Comparison of ENCODE assay signal across 12 cellular contexts in genomic region chr20:3732327-3733118, GRCh38. TPM values are rescaled to one million over a fixed set of nuclear protein-coding genes. Genes with fewer than 3 reads are reported as not detected.
DNase-seq lines count a peak whose midpoint lies in the region; ATAC-seq and TF ChIP-seq lines count a peak whose summit lies in the region.
"Had no signal": no experiment of that assay in that cellular context is flagged by ENCODE, and none has a peak within 500 bp of the region (broad histone marks: within the 10 kb centered on the region; RNA-seq: fewer than 3 reads in every experiment).

TSS of gene HSPA12B (plus strand) at chr20:3732685. CDS start at chr20:3738675, 5,990 bp downstream.

- no peaks in the 10 kb centered on the region for H3K9me3 ChIP-seq in mucosa of rectum (ENCODE audit: control insufficient read depth in 2 of 2, low read length in 2 of 2)

- TF ChIP-seq CTCF in type B pancreatic cell (conservative IDR thresholded peaks at IDR 0.05) = no peak

- peaks cover 14 to 18% of the 10 kb centered on the region in 2 donors for H3K27me3 ChIP-seq in mucosa of rectum (ENCODE audit: control insufficient read depth in 2 of 2, insufficient read depth in 2 of 2, low read length in 2 of 2)

- CTCF ChIA-PET in activated CD4-positive, alpha-beta T cell treated with anti-CD3 and anti-CD28 coated beads, Interleukin-2, amount 10 ng/mL, durations not matched to agents 7 days and 5 days (lab: Charles Lee) = interaction anchor here (0.7 kb wide), 1 partner anchor 10 kb away, joined by 7 read pairs; no protein-coding TSS in a partner anchor

- intact Hi-C loops in Right ventricle myocardium inferior (cut with DNase I) = no loop called here

- no peaks in the 10 kb centered on the region for H3K36me3 Mint-ChIP-seq in type B pancreatic cell
- H3K36me3 Mint-ChIP-seq in activated CD4-positive, alpha-beta T cell treated with anti-CD3 and anti-CD28 coated beads, Interleukin-2, amount 10 ng/mL, durations not matched to agents 7 days and 5 days (ENCODE audit: low read depth) = no peaks in the 10 kb centered on the region
- peaks cover 0 to 4% (median 0%) of the 10 kb centered on the region in 3 donors for H3K36me3 Mint-ChIP-seq in immature natural killer cell
- H3K36me3 Mint-ChIP-seq: activated naive CD8-positive, alpha-beta T cell had no signal

- peak within 1 kb of the TSS; percentile 51 for H3K4me3 Mint-ChIP-seq in type B pancreatic cell
- no peak within 1 kb of the TSS for H3K4me3 Mint-ChIP-seq in activated CD4-positive, alpha-beta T cell treated with anti-CD3 and anti-CD28 coated beads, Interleukin-2, amount 10 ng/mL, durations not matched to agents 7 days and 5 days
- H3K4me3 Mint-ChIP-seq in immature natural killer cell = peak within 1 kb of the TSS in 1 of 5 donors; percentile 40
- H3K4me3 Mint-ChIP-seq: activated naive CD8-positive, alpha-beta T cell had no signal

- peak within 1 kb of the TSS; percentile 31 to 45 for H3K4me3 ChIP-seq in mucosa of rectum (ENCODE audit: low read length in 2 of 2)

- H3K27me3 Mint-ChIP-seq in type B pancreatic cell (peaks cover 37% of the 10 kb centered on the region), immature natural killer cell (ENCODE audit: low read depth in 3 of 3) (peaks cover 12 to 14% (median 14%) of the 10 kb centered on the region in 3 donors)
- peaks cover 53% of the 10 kb centered on the region for H3K27me3 Mint-ChIP-seq in activated CD4-positive, alpha-beta T cell treated with anti-CD3 and anti-CD28 coated beads, Interleukin-2, amount 10 ng/mL, durations not matched to agents 7 days and 5 days

- peaks cover 36% of the 10 kb centered on the region for H3K4me1 Mint-ChIP-seq in type B pancreatic cell (ENCODE audit: unreplicated experiment)
- no peaks in the 10 kb centered on the region for H3K4me1 Mint-ChIP-seq in activated CD4-positive, alpha-beta T cell treated with anti-CD3 and anti-CD28 coated beads, Interleukin-2, amount 10 ng/mL, durations not matched to agents 7 days and 5 days
- no peaks in the 10 kb centered on the region for H3K4me1 Mint-ChIP-seq in immature natural killer cell

- H3K4me1 ChIP-seq in mucosa of rectum (ENCODE audit: control insufficient read depth in 2 of 2, insufficient read depth in 2 of 2, low read length in 2 of 2) = peaks cover 2 to 19% of the 10 kb centered on the region in 2 donors

- no peaks in the 10 kb centered on the region for H3K9me3 Mint-ChIP-seq in type B pancreatic cell
- H3K9me3 Mint-ChIP-seq in activated CD4-positive, alpha-beta T cell treated with anti-CD3 and anti-CD28 coated beads, Interleukin-2, amount 10 ng/mL, durations not matched to agents 7 days and 5 days = no peaks in the 10 kb centered on the region
- no peaks in the 10 kb centered on the region for H3K9me3 Mint-ChIP-seq in immature natural killer cell

- no peak within 1 kb of the TSS for H3K9ac ChIP-seq in mucosa of rectum (ENCODE audit: low read depth in 1 of 2, low read length in 2 of 2)

- ATAC-seq in Right ventricle myocardium inferior = peak; percentile 52
- no peak for ATAC-seq in HG02840 (IDR thresholded peaks at IDR 0.05; ENCODE audit: low FRiP score, unreplicated experiment)

- POLR2A ChIA-PET in activated CD4-positive, alpha-beta T cell treated with anti-CD3 and anti-CD28 coated beads, Interleukin-2, amount 10 ng/mL, durations not matched to agents 7 days and 5 days (lab: Charles Lee) = no interaction called here

- H3K27ac Mint-ChIP-seq in type B pancreatic cell = no peak within 1 kb of the TSS
- no peak within 1 kb of the TSS for H3K27ac Mint-ChIP-seq in activated CD4-positive, alpha-beta T cell treated with anti-CD3 and anti-CD28 coated beads, Interleukin-2, amount 10 ng/mL, durations not matched to agents 7 days and 5 days
- no peak within 1 kb of the TSS for H3K27ac Mint-ChIP-seq in immature natural killer cell
- H3K27ac Mint-ChIP-seq: activated naive CD8-positive, alpha-beta T cell had no signal

- H3K27ac ChIP-seq in mucosa of rectum (ENCODE audit: low read depth in 2 of 2, low read length in 2 of 2) = no peak within 1 kb of the TSS

- H3K36me3 ChIP-seq in mucosa of rectum (ENCODE audit: control insufficient read depth in 2 of 2, insufficient read depth in 2 of 2, low read length in 2 of 2) = no peaks in the 10 kb centered on the region

- DNase-seq in NCI-H82 (lab: John Stamatoyannopoulos, UW) (peak; percentile 34), NCI-H82 treated with DMSO at 0.1 percent for 48 hours (lab: John Stamatoyannopoulos, UW; ENCODE audit: unreplicated experiment) (no peak), Right ventricle myocardium inferior (ENCODE audit: missing footprints) (no peak), type B pancreatic cell (ENCODE audit: extremely low spot score, unreplicated experiment) (no peak), immature natural killer cell (no peak)
- DNase-seq in activated CD4-positive, alpha-beta T cell treated with anti-CD3 and anti-CD28 coated beads, Interleukin-2, amount 10 ng/mL, durations not matched to agents 7 days and 5 days = no peak
- DNase-seq: activated CD4-positive, alpha-beta T cell treated with anti-CD3 and anti-CD28 coated beads for 4 hours; NCI-H2081 treated with DMSO at 0.1 percent for 48 hours had no signal

RNA-seq across cellular contexts. Expression of gene HSPA12B, which starts in this region (rescaled TPM):
- 17.5 TPM for total RNA-seq in Right ventricle myocardium inferior
- 0.10 and 5.2 TPM in 2 replicates for total RNA-seq in type B pancreatic cell (ENCODE audit: low replicate concordance)
- not detected for total RNA-seq in activated CD4-positive, alpha-beta T cell treated with anti-CD3 and anti-CD28 coated beads, Interleukin-2, amount 10 ng/mL, durations not matched to agents 7 days and 5 days
- under 1 TPM in 1 of 3 donors, not detected in 2; 0.53 TPM for polyA plus RNA-seq in immature natural killer cell
- total RNA-seq: A673 had no signal
